ENCODE assay signal across 23 cellular contexts in the genomic region with DNA sequence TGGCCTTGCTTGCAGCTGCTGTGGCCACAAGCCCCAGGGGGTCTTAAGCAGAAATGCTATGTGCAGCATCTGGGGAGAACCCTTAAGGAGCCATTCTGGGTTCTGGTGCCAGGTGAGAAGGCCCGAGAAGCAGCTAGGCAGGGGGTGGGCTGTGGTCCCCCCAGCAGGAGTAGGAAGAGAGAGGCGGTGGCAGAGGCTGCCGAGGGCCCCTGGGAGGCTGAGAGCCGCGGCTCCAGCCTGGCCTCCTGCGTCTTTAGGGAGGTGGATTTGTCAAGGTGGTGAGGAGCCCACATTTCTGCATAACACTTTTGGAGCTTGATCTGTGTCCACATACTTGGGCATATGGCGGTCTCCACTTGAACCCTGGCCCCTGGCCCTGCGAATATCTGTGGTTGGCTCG.
DNase-seq lines count a peak whose midpoint lies in the region; ATAC-seq and TF ChIP-seq lines count a peak whose summit lies in the region.
"Had no signal": no experiment of that assay in that cellular context is flagged by ENCODE, and none has a peak within 500 bp of the region (broad histone marks: within the 10 kb centered on the region; RNA-seq: fewer than 3 reads in every experiment).

No MANE protein-coding gene starts in this region.

- TF ChIP-seq CTCF in heart left ventricle (IDR thresholded peaks at IDR 0.05) (no peak), right atrium auricular region (IDR thresholded peaks at IDR 0.05) (no peak)

- peaks cover 15% of the 10 kb centered on the region for H3K27me3 Mint-ChIP-seq in activated naive CD4-positive, alpha-beta T cell treated with anti-CD3 and anti-CD28 coated beads, Interleukin-2, amount 10 ng/mL, durations not matched to agents 7 days and 5 days
- no peaks in the 10 kb centered on the region for H3K27me3 Mint-ChIP-seq in activated naive CD4-positive, alpha-beta T cell treated with anti-CD3 and anti-CD28 coated beads for 36 hours (ENCODE audit: low read depth)
- H3K27me3 Mint-ChIP-seq in T-helper 17 cell: no peaks in the 10 kb centered on the region
- H3K27me3 Mint-ChIP-seq: CD8-positive, alpha-beta memory T cell had no signal

- ATAC-seq in heart left ventricle (no peak), T-helper 17 cell (no peak), HG02798 (IDR thresholded peaks at IDR 0.05; ENCODE audit: poor library complexity, unreplicated experiment) (no peak), HG03045 (IDR thresholded peaks at IDR 0.05; ENCODE audit: unreplicated experiment) (no peak)
- no peak for ATAC-seq in stimulated activated effector memory CD8-positive, alpha-beta T cell treated with anti-CD3 and anti-CD28 coated beads, Interleukin-12 subunit alpha, Interleukin-12 subunit beta, amount 100 ng/mL, for 72 hours
- ATAC-seq: A549, GM12878, HCT116 had no signal

- CTCF ChIA-PET in activated naive CD4-positive, alpha-beta T cell treated with anti-CD3 and anti-CD28 coated beads, Interleukin-2, amount 10 ng/mL, durations not matched to agents 7 days and 5 days (lab: Charles Lee): no interaction called here
- CTCF ChIA-PET in activated naive CD4-positive, alpha-beta T cell treated with anti-CD3 and anti-CD28 coated beads for 36 hours (lab: Charles Lee): no interaction called here

- H3K9me3 ChIP-seq in heart left ventricle: peaks cover 0 to 7% (median 0%) of the 10 kb centered on the region in 12 donors
- H3K9me3 ChIP-seq in right atrium auricular region: no peaks in the 10 kb centered on the region
- no peaks in the 10 kb centered on the region for H3K9me3 ChIP-seq in T-helper 17 cell (ENCODE audit: control insufficient read depth, low read length, poor library complexity, severe bottlenecking)
- H3K9me3 ChIP-seq: A549 had no signal

- intact Hi-C loops in activated naive CD4-positive, alpha-beta T cell treated with anti-CD3 and anti-CD28 coated beads for 36 hours (cut with micrococcal nuclease): no loop called here
- intact Hi-C loops in heart left ventricle (cut with DNase I): loop anchor here in 2 of 10 donors (5.0 to 10.0 kb wide), 2 partner anchors 63 to 840 kb away; no protein-coding TSS in a partner anchor

- H3K27me3 ChIP-seq in heart left ventricle: no peaks in the 10 kb centered on the region
- H3K27me3 ChIP-seq in right atrium auricular region: no peaks in the 10 kb centered on the region

- H3K4me1 Mint-ChIP-seq in activated naive CD4-positive, alpha-beta T cell treated with anti-CD3 and anti-CD28 coated beads, Interleukin-2, amount 10 ng/mL, durations not matched to agents 7 days and 5 days: peaks cover 4% of the 10 kb centered on the region
- H3K4me1 Mint-ChIP-seq in activated naive CD4-positive, alpha-beta T cell treated with anti-CD3 and anti-CD28 coated beads for 36 hours (ENCODE audit: low read depth): no peaks in the 10 kb centered on the region
- peaks cover 4% of the 10 kb centered on the region for H3K4me1 Mint-ChIP-seq in T-helper 17 cell
- no peaks in the 10 kb centered on the region for H3K4me1 Mint-ChIP-seq in stimulated activated effector memory CD8-positive, alpha-beta T cell treated with anti-CD3 and anti-CD28 coated beads, Interleukin-12 subunit alpha, Interleukin-12 subunit beta, amount 100 ng/mL, for 72 hours
- H3K4me1 Mint-ChIP-seq: CD8-positive, alpha-beta memory T cell had no signal

- DNase-seq in activated naive CD4-positive, alpha-beta T cell treated with anti-CD3 and anti-CD28 coated beads, Interleukin-2, amount 10 ng/mL, durations not matched to agents 7 days and 5 days: peak; percentile 14
- DNase-seq in activated naive CD4-positive, alpha-beta T cell treated with anti-CD3 and anti-CD28 coated beads for 36 hours: no peak
- DNase-seq in heart left ventricle (peak in 3 of 5 donors; percentile 1 to 31 (median 13)), right atrium auricular region (ENCODE audit: low spot score) (no peak), T-helper 17 cell (no peak)
- DNase-seq in stimulated activated effector memory CD8-positive, alpha-beta T cell treated with anti-CD3 and anti-CD28 coated beads, Interleukin-12 subunit alpha, Interleukin-12 subunit beta, amount 100 ng/mL, for 72 hours (ENCODE audit: low spot score in 2 of 2): no peak
- DNase-seq: AML-193; CD4-positive, CD25-positive, alpha-beta regulatory T cell; CD8-positive, alpha-beta memory T cell; COR-L47; DMS 273 treated with DMSO at 0.1 percent for 48 hours; DMS53; DND-41; EL; GOT3; H7; HFFc6 had no signal

- H3K4me1 ChIP-seq in heart left ventricle (peaks cover 0 to 3% (median 0%) of the 10 kb centered on the region in 12 donors), right atrium auricular region (no peaks in the 10 kb centered on the region)
- H3K4me1 ChIP-seq: A549 had no signal

- no peak overlapping the region for H3K27ac ChIP-seq in heart left ventricle
- no peak overlapping the region for H3K27ac ChIP-seq in right atrium auricular region
- H3K27ac ChIP-seq: 22Rv1, A549 had no signal

- H3K36me3 ChIP-seq in heart left ventricle (peaks cover 0 to 3% (median 0%) of the 10 kb centered on the region in 9 donors), right atrium auricular region (no peaks in the 10 kb centered on the region)

- H3K36me3 Mint-ChIP-seq in activated naive CD4-positive, alpha-beta T cell treated with anti-CD3 and anti-CD28 coated beads, Interleukin-2, amount 10 ng/mL, durations not matched to agents 7 days and 5 days: peaks cover 1% of the 10 kb centered on the region
- peaks cover 2% of the 10 kb centered on the region for H3K36me3 Mint-ChIP-seq in activated naive CD4-positive, alpha-beta T cell treated with anti-CD3 and anti-CD28 coated beads for 36 hours (ENCODE audit: low read depth)
- H3K36me3 Mint-ChIP-seq in T-helper 17 cell (ENCODE audit: low read depth): no peaks in the 10 kb centered on the region
- H3K36me3 Mint-ChIP-seq in stimulated activated effector memory CD8-positive, alpha-beta T cell treated with anti-CD3 and anti-CD28 coated beads, Interleukin-12 subunit alpha, Interleukin-12 subunit beta, amount 100 ng/mL, for 72 hours: no peaks in the 10 kb centered on the region

- no peak for TF ChIP-seq POLR2A in heart left ventricle (IDR thresholded peaks at IDR 0.05)

- H3K4me3 Mint-ChIP-seq in activated naive CD4-positive, alpha-beta T cell treated with anti-CD3 and anti-CD28 coated beads, Interleukin-2, amount 10 ng/mL, durations not matched to agents 7 days and 5 days: no peak overlapping the region
- H3K4me3 Mint-ChIP-seq in activated naive CD4-positive, alpha-beta T cell treated with anti-CD3 and anti-CD28 coated beads for 36 hours: no peak overlapping the region
- H3K4me3 Mint-ChIP-seq in T-helper 17 cell: no peak overlapping the region
- no peak overlapping the region for H3K4me3 Mint-ChIP-seq in stimulated activated effector memory CD8-positive, alpha-beta T cell treated with anti-CD3 and anti-CD28 coated beads, Interleukin-12 subunit alpha, Interleukin-12 subunit beta, amount 100 ng/mL, for 72 hours
- H3K4me3 Mint-ChIP-seq: CD4-positive, CD25-positive, alpha-beta regulatory T cell; CD8-positive, alpha-beta memory T cell; HFFc6 had no signal

- WGBS in heart left ventricle, 4 donors: 88 to 95% (median 91%) methylated on average over 9 of the region's 9 CpGs

- no peak overlapping the region for H3K4me3 ChIP-seq in heart left ventricle
- H3K4me3 ChIP-seq in right atrium auricular region: no peak overlapping the region
- H3K4me3 ChIP-seq: A549, GM12878 had no signal

- no peak overlapping the region for H3K27ac Mint-ChIP-seq in activated naive CD4-positive, alpha-beta T cell treated with anti-CD3 and anti-CD28 coated beads, Interleukin-2, amount 10 ng/mL, durations not matched to agents 7 days and 5 days
- H3K27ac Mint-ChIP-seq in activated naive CD4-positive, alpha-beta T cell treated with anti-CD3 and anti-CD28 coated beads for 36 hours: no peak overlapping the region
- H3K27ac Mint-ChIP-seq in T-helper 17 cell: peak overlapping the region; percentile 41
- H3K27ac Mint-ChIP-seq in stimulated activated effector memory CD8-positive, alpha-beta T cell treated with anti-CD3 and anti-CD28 coated beads, Interleukin-12 subunit alpha, Interleukin-12 subunit beta, amount 100 ng/mL, for 72 hours: peak overlapping the region; percentile 43
- H3K27ac Mint-ChIP-seq: CD4-positive, CD25-positive, alpha-beta regulatory T cell; CD8-positive, alpha-beta memory T cell; HFFc6 had no signal

- no peaks in the 10 kb centered on the region for H3K9me3 Mint-ChIP-seq in activated naive CD4-positive, alpha-beta T cell treated with anti-CD3 and anti-CD28 coated beads, Interleukin-2, amount 10 ng/mL, durations not matched to agents 7 days and 5 days
- no peaks in the 10 kb centered on the region for H3K9me3 Mint-ChIP-seq in activated naive CD4-positive, alpha-beta T cell treated with anti-CD3 and anti-CD28 coated beads for 36 hours
- H3K9me3 Mint-ChIP-seq in stimulated activated effector memory CD8-positive, alpha-beta T cell treated with anti-CD3 and anti-CD28 coated beads, Interleukin-12 subunit alpha, Interleukin-12 subunit beta, amount 100 ng/mL, for 72 hours: no peaks in the 10 kb centered on the region
- H3K9me3 Mint-ChIP-seq: CD4-positive, CD25-positive, alpha-beta regulatory T cell; CD8-positive, alpha-beta memory T cell; HFFc6 had no signal

Comparison
In these comparisons a context has a peak if more than half of its experiments do, and no peak if none do; other contexts are left out.
1. DNase-seq: peak in activated naive CD4-positive, alpha-beta T cell treated with anti-CD3 and anti-CD28 coated beads, Interleukin-2, amount 10 ng/mL, durations not matched to agents 7 days and 5 days (single experiment) and heart left ventricle (3 of 5); none in activated naive CD4-positive, alpha-beta T cell treated with anti-CD3 and anti-CD28 coated beads for 36 hours (single experiment), right atrium auricular region (single experiment), T-helper 17 cell (0 of 3) and stimulated activated effector memory CD8-positive, alpha-beta T cell treated with anti-CD3 and anti-CD28 coated beads, Interleukin-12 subunit alpha, Interleukin-12 subunit beta, amount 100 ng/mL, for 72 hours (0 of 2).
2. H3K27ac Mint-ChIP-seq: peak in T-helper 17 cell (single experiment) and stimulated activated effector memory CD8-positive, alpha-beta T cell treated with anti-CD3 and anti-CD28 coated beads, Interleukin-12 subunit alpha, Interleukin-12 subunit beta, amount 100 ng/mL, for 72 hours (single experiment); none in activated naive CD4-positive, alpha-beta T cell treated with anti-CD3 and anti-CD28 coated beads, Interleukin-2, amount 10 ng/mL, durations not matched to agents 7 days and 5 days (single experiment) and activated naive CD4-positive, alpha-beta T cell treated with anti-CD3 and anti-CD28 coated beads for 36 hours (single experiment).